ENCODE assay signal across 20 cellular contexts in the genomic region with DNA sequence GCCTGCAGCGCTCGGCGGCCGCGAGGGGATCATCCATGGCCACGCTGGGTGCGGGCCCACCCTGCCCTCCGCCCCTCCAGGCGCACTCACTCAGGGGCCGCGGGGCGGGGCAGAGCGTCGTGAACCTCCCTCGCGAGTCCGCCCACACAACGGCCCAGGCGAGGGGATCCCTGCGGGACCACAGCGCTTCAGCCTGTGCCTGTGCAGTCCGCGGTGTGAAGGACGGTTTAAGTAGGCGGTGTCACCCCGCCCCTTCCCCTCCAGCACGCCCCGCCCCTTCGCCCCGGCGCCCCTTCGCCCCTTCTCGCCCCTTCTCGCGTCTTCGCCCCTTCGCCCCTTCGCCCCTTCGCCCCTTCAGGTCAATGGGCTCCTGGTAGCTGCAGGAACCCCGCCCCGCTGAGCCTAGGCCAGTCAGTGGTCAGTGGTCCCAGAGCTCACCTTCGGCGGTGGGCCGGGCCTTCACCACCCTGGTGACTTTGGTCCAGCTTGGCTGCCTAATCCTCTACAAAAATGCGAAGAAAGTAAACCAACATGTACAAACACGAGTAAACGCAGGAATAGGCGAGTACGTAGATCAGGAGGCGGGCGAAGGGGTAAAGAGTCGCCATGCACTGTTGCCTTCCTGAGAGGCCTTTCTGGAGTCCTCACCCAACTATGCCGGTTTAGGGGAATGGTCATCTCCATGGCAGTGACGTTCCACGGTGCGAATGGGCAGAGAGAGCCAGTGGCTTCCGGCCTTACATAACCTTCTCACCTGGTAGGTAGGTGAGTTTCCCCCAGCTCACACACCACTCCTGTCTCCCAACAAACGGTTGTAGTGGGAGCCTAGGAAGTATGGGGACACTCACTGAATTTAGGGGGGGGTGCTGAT. TPM values are rescaled to one million over a fixed set of nuclear protein-coding genes. Genes with fewer than 3 reads are reported as not detected.
A peak's percentile ranks its signal among the peaks of the same experiment; 100 is the strongest.
DNase-seq lines count a peak whose midpoint lies in the region; ATAC-seq, FAIRE-seq and TF ChIP-seq lines count a peak whose summit lies in the region.
"Had no signal": no experiment of that assay in that cellular context is flagged by ENCODE, and none has a peak within 500 bp of the region (broad histone marks: within the 10 kb centered on the region; RNA-seq: fewer than 3 reads in every experiment).

No MANE protein-coding gene starts in this region.

- no peak overlapping the region for H3K27ac ChIP-seq in H1 (ENCODE audit: low read depth, low read length)
- no peak overlapping the region for H3K27ac ChIP-seq in trophoblast cell (ENCODE audit: low read depth, low read length)
- no peak overlapping the region for H3K27ac ChIP-seq in upper lobe of right lung
- H3K27ac ChIP-seq in SJCRH30: no peak overlapping the region
- H3K27ac ChIP-seq: 22Rv1 had no signal

- no peaks in the 10 kb centered on the region for H3K9me3 Mint-ChIP-seq in natural killer cell treated with Interleukin-12 subunit alpha and Interleukin-12 subunit beta and Interleukin-15 and Interleukin-18, amount 100 ng/mL, for 72 hours
- no peaks in the 10 kb centered on the region for H3K9me3 Mint-ChIP-seq in natural killer cell
- H3K9me3 Mint-ChIP-seq: CD8-positive, alpha-beta T cell had no signal

- H3K4me3 Mint-ChIP-seq in natural killer cell treated with Interleukin-12 subunit alpha and Interleukin-12 subunit beta and Interleukin-15 and Interleukin-18, amount 100 ng/mL, for 72 hours: no peak overlapping the region
- H3K4me3 Mint-ChIP-seq in natural killer cell: no peak overlapping the region
- H3K4me3 Mint-ChIP-seq: CD14-positive monocyte; CD8-positive, alpha-beta T cell; GM23338; HFFc6 had no signal

- intact Hi-C loops in natural killer cell (cut with micrococcal nuclease) (no loop called here), upper lobe of right lung (cut with DNase I) (no loop called here)

- TF ChIP-seq POLR2A in H1 (IDR thresholded peaks at IDR 0.05; ENCODE audit: control extremely low read depth in 1 of 2, low read depth in 2 of 2, low read length in 2 of 2): no peak

- no peaks in the 10 kb centered on the region for H4K20me1 ChIP-seq in H1 (replicated peaks in 1 of 2; ENCODE audit: control insufficient read depth in 1 of 2, insufficient read depth in 2 of 2, low read length in 2 of 2)

- H3K36me3 Mint-ChIP-seq in natural killer cell treated with Interleukin-12 subunit alpha and Interleukin-12 subunit beta and Interleukin-15 and Interleukin-18, amount 100 ng/mL, for 72 hours: no peaks in the 10 kb centered on the region
- no peaks in the 10 kb centered on the region for H3K36me3 Mint-ChIP-seq in natural killer cell
- H3K36me3 Mint-ChIP-seq: CD14-positive monocyte; CD8-positive, alpha-beta T cell had no signal

- H3K4me1 Mint-ChIP-seq in natural killer cell treated with Interleukin-12 subunit alpha and Interleukin-12 subunit beta and Interleukin-15 and Interleukin-18, amount 100 ng/mL, for 72 hours (ENCODE audit: low read depth in 2 of 2): peaks cover 5% of the 10 kb centered on the region in 2 donors
- no peaks in the 10 kb centered on the region for H3K4me1 Mint-ChIP-seq in natural killer cell
- H3K4me1 Mint-ChIP-seq: CD14-positive monocyte had no signal

- H3K4me3 ChIP-seq in H1 (ENCODE audit: extremely low read depth in 1 of 4, insufficient read depth in 2 of 4, low read depth in 3 of 4, low read length in 4 of 4) (no peak overlapping the region), trophoblast cell (ENCODE audit: low read depth, low read length) (peak overlapping the region; percentile 8), upper lobe of right lung (no peak overlapping the region), SJCRH30 (no peak overlapping the region)
- H3K4me3 ChIP-seq: GM23338 had no signal

- no peak overlapping the region for H4K8ac ChIP-seq in H1 (ENCODE audit: extremely low read depth, insufficient read depth, low read length)
- no peak overlapping the region for H4K8ac ChIP-seq in trophoblast cell (ENCODE audit: low read depth, low read length)

- H2BK20ac ChIP-seq in H1 (ENCODE audit: low read length): peak overlapping the region; percentile 97

- H3K27me3 Mint-ChIP-seq in natural killer cell treated with Interleukin-12 subunit alpha and Interleukin-12 subunit beta and Interleukin-15 and Interleukin-18, amount 100 ng/mL, for 72 hours: peaks cover 8 to 19% of the 10 kb centered on the region in 2 donors
- peaks cover 5 to 26% of the 10 kb centered on the region in 2 donors for H3K27me3 Mint-ChIP-seq in natural killer cell (ENCODE audit: low read depth in 2 of 2)

- FAIRE-seq in H1 (lab: Jason Lieb, UNC): no peak
- FAIRE-seq: HTR-8/SVneo had no signal

- H3K27me3 ChIP-seq in H1 (replicated peaks in 1 of 4; ENCODE audit: control insufficient read depth in 3 of 4, extremely low read depth in 1 of 4, insufficient read depth in 3 of 4, low read length in 3 of 4) (no peaks in the 10 kb centered on the region; a peak in 1 of 7 replicates), trophoblast cell (ENCODE audit: insufficient read depth, low read length) (no peaks in the 10 kb centered on the region), upper lobe of right lung (no peaks in the 10 kb centered on the region), SJCRH30 (peaks cover 7% of the 10 kb centered on the region)

- no peak for TF ChIP-seq RAD21 in H1 (IDR thresholded peaks at IDR 0.05 in 1 of 2, conservative IDR thresholded peaks at IDR 0.05 in 1 of 2; ENCODE audit: low read depth in 2 of 2, low read length in 2 of 2)

- H2BK5ac ChIP-seq in H1 (ENCODE audit: low read depth, low read length) (no peak overlapping the region), trophoblast cell (ENCODE audit: low read depth, low read length, poor library complexity) (no peak overlapping the region)

- H2BK12ac ChIP-seq in H1 (ENCODE audit: low read depth, low read length): 0 out of 2 replicates have a peak overlapping the region, but pooled peaks have one; percentile 96
- H2BK12ac ChIP-seq in trophoblast cell (ENCODE audit: low read length): no peak overlapping the region

- DNase-seq in natural killer cell treated with Interleukin-12 subunit alpha and Interleukin-12 subunit beta and Interleukin-15 and Interleukin-18, amount 100 ng/mL, for 72 hours (ENCODE audit: low spot score): no peak
- no peak for DNase-seq in natural killer cell
- no peak for DNase-seq in H1 (ENCODE audit: low read depth in 1 of 2, low spot score in 2 of 2)
- no peak for DNase-seq in trophoblast cell
- no peak for DNase-seq in upper lobe of right lung
- DNase-seq in SJCRH30: no peak
- no peak for DNase-seq in NOMO-1 (lab: John Stamatoyannopoulos, UW; ENCODE audit: unreplicated experiment in 2 of 2)
- DNase-seq: CD8-positive, alpha-beta T cell; COR-L47; DMS53; GF-D8; HCEC 1CT; HFFc6 had no signal

- H3K36me3 ChIP-seq in H1 (ENCODE audit: control insufficient read depth in 2 of 4, insufficient read depth in 4 of 4, low read length in 3 of 4): peaks cover 0 to 8% (median 0%) of the 10 kb centered on the region in 4 experiments; a peak in 1 of 8 replicates
- no peaks in the 10 kb centered on the region for H3K36me3 ChIP-seq in trophoblast cell (ENCODE audit: control insufficient read depth in 1 of 2, insufficient read depth in 2 of 2, low read length in 2 of 2)
- no peaks in the 10 kb centered on the region for H3K36me3 ChIP-seq in upper lobe of right lung
- H3K36me3 ChIP-seq in SJCRH30: no peaks in the 10 kb centered on the region

- no peak overlapping the region for H3K4me2 ChIP-seq in H1 (ENCODE audit: insufficient read depth in 1 of 2, low read depth in 2 of 2, low read length in 2 of 2)
- no peak overlapping the region for H3K4me2 ChIP-seq in trophoblast cell (ENCODE audit: low read length)
- H3K4me2 ChIP-seq: GM23338 had no signal

- H3K9ac ChIP-seq in H1 (replicated peaks in 1 of 4; ENCODE audit: extremely low read depth in 1 of 4, low read depth in 3 of 4, low read length in 3 of 4) (no peak overlapping the region), trophoblast cell (ENCODE audit: low read length) (no peak overlapping the region)

- peak overlapping the region; percentile 29 for H4K91ac ChIP-seq in H1 (replicated peaks; ENCODE audit: insufficient read length, low read length)
- no peak overlapping the region for H4K91ac ChIP-seq in trophoblast cell (ENCODE audit: low read depth, low read length)

- peak; percentile 11 to 38 for ATAC-seq in natural killer cell treated with Interleukin-12 subunit alpha and Interleukin-12 subunit beta and Interleukin-15 and Interleukin-18, amount 100 ng/mL, for 72 hours
- ATAC-seq in natural killer cell (no peak), upper lobe of right lung (peak; percentile 8), SK-N-SH treated with all-trans-retinoic acid at 6 μM for 48 hours (no peak)
- ATAC-seq: CD8-positive, alpha-beta T cell; GM23338 had no signal

- 97% methylated on average over 30 of the region's 58 CpGs; no CpG with 5 or more reads in 1 of the 2 experiments for WGBS in H1 (ENCODE audit: extremely low coverage in 1 of 2, insufficient coverage in 1 of 2, insufficient read length in 1 of 2, insufficient replicate concordance in 2 of 2, low coverage in 1 of 2, low lambda C conversion rate in 2 of 2, missing lambda C conversion rate in 1 of 2), 2 experiments
- WGBS in trophoblast cell (ENCODE audit: extremely low coverage, insufficient coverage, insufficient read length): no CpG with 5 or more reads among the region's 58 CpGs

- H3K4me1 ChIP-seq in H1 (replicated peaks in 1 of 4; ENCODE audit: control insufficient read depth in 3 of 4, insufficient read depth in 4 of 4, low read length in 3 of 4) (peaks cover 3 to 10% (median 4%) of the 10 kb centered on the region in 4 experiments; a peak in 5 of 7 replicates), trophoblast cell (ENCODE audit: control insufficient read depth in 1 of 2, insufficient read depth in 2 of 2, low read length in 2 of 2) (no peaks in the 10 kb centered on the region), upper lobe of right lung (no peaks in the 10 kb centered on the region), SJCRH30 (no peaks in the 10 kb centered on the region)

- H3K23ac ChIP-seq in H1 (ENCODE audit: insufficient read length): no peak overlapping the region
- H3K23ac ChIP-seq in trophoblast cell (ENCODE audit: low read length): no peak overlapping the region

- H3K23me2 ChIP-seq in H1 (ENCODE audit: low read depth, low read length): no peaks in the 10 kb centered on the region

- H3K9me3 ChIP-seq in H1 (ENCODE audit: insufficient read depth in 2 of 2, low read depth in 1 of 2, low read length in 1 of 2) (peaks cover 12 to 22% of the 10 kb centered on the region in 2 experiments), trophoblast cell (ENCODE audit: insufficient read depth, low read depth, low read length) (peaks cover 8% of the 10 kb centered on the region), upper lobe of right lung (no peaks in the 10 kb centered on the region), SJCRH30 (replicated peaks) (no peaks in the 10 kb centered on the region)

- no peak for TF ChIP-seq EP300 in H1 (IDR thresholded peaks at IDR 0.05; ENCODE audit: borderline replicate concordance in 1 of 2, low read depth in 2 of 2, low read length in 2 of 2)

- H3K79me2 ChIP-seq in H1 (ENCODE audit: control insufficient read depth in 1 of 2, insufficient read depth in 2 of 2, low read length in 2 of 2) (no peaks in the 10 kb centered on the region), trophoblast cell (ENCODE audit: control insufficient read depth, insufficient read depth, low read length, poor library complexity) (no peaks in the 10 kb centered on the region)

- H4K5ac ChIP-seq in H1 (ENCODE audit: insufficient read length, low read depth, low read length): no peak overlapping the region

- H2BK120ac ChIP-seq in H1 (replicated peaks; ENCODE audit: low read depth, low read length) (peak overlapping the region; percentile 29), trophoblast cell (ENCODE audit: insufficient read depth, low read length, poor library complexity) (no peak overlapping the region)

- H3K4ac ChIP-seq in H1 (replicated peaks; ENCODE audit: insufficient read length, low read depth, low read length) (no peak overlapping the region), trophoblast cell (ENCODE audit: low read depth, low read length) (no peak overlapping the region)

- H2AFZ ChIP-seq in H1 (ENCODE audit: low read length): no peak overlapping the region
- H2AFZ ChIP-seq in trophoblast cell (ENCODE audit: insufficient read depth, low read length, poor library complexity): no peak overlapping the region
- H2AFZ ChIP-seq: GM23338 had no signal

- H2BK15ac ChIP-seq in H1 (ENCODE audit: low read length): peak overlapping the region; percentile 81

- CTCF ChIA-PET in H1 (lab: Charles Lee; ENCODE audit: partially characterized antibody): interaction anchor here (1.2 to 2.4 kb wide), 2 partner anchors 10 to 276 kb away, joined by 3 to 8 read pairs; no protein-coding TSS in a partner anchor

- H4K12ac ChIP-seq in trophoblast cell (ENCODE audit: low read depth, low read length): no peak overlapping the region

- no peak overlapping the region for H3K27ac Mint-ChIP-seq in natural killer cell treated with Interleukin-12 subunit alpha and Interleukin-12 subunit beta and Interleukin-15 and Interleukin-18, amount 100 ng/mL, for 72 hours
- H3K27ac Mint-ChIP-seq in natural killer cell: no peak overlapping the region
- H3K27ac Mint-ChIP-seq: CD14-positive monocyte; CD8-positive, alpha-beta T cell; HFFc6 had no signal

- POLR2A ChIA-PET in H1 (lab: Charles Lee; ENCODE audit: partially characterized antibody): interaction anchor here (0.8 to 1.3 kb wide), 3 partner anchors 8 to 23 kb away, joined by 3 to 4 read pairs (median 3); no protein-coding TSS in a partner anchor

- no peak for TF ChIP-seq CTCF in natural killer cell (IDR thresholded peaks at IDR 0.05)
- TF ChIP-seq CTCF in H1 (IDR thresholded peaks at IDR 0.05; ENCODE audit: control extremely low read depth in 1 of 3, insufficient read depth in 1 of 3, low read depth in 1 of 3, low read length in 3 of 3): no peak
- TF ChIP-seq CTCF in upper lobe of right lung (IDR thresholded peaks at IDR 0.05): no peak

- H3K14ac ChIP-seq in H1 (ENCODE audit: insufficient read length) (no peak overlapping the region), trophoblast cell (ENCODE audit: low read length) (no peak overlapping the region)

- no peak overlapping the region for H3K56ac ChIP-seq in H1 (replicated peaks; ENCODE audit: insufficient read length, low read depth, low read length)

- H3K18ac ChIP-seq in H1 (ENCODE audit: extremely low read depth, low read length) (peak overlapping the region; percentile 4), trophoblast cell (ENCODE audit: low read length) (no peak overlapping the region)

- H3K79me1 ChIP-seq in H1 (ENCODE audit: low read depth, low read length): no peaks in the 10 kb centered on the region
- no peaks in the 10 kb centered on the region for H3K79me1 ChIP-seq in trophoblast cell (ENCODE audit: low read length)

- no peak overlapping the region for H2AK5ac ChIP-seq in H1 (ENCODE audit: low read depth, low read length)
- no peak overlapping the region for H2AK5ac ChIP-seq in trophoblast cell (ENCODE audit: low read length)

RNA-seq across cellular contexts. Expression of a gene that starts 19.6 kb away (rescaled TPM):
- total RNA-seq in natural killer cell treated with Interleukin-12 subunit alpha and Interleukin-12 subunit beta and Interleukin-15 and Interleukin-18, amount 100 ng/mL, for 72 hours: not detected
- not detected for total RNA-seq in natural killer cell
- 0.17 and 0.35 TPM in 2 replicates for total RNA-seq in H1 (2021; fragmentation: NEBNext Ultra II Directional; extraction: Animal tissue kit (Norgen Biotek cat#: 25700))
- polyA plus RNA-seq in H1 (2011; rRNA removed): 0.06 and 0.22 TPM in 2 replicates
- polyA plus RNA-seq in H1 (2011; cell fraction: cytosol; rRNA removed): 0.14 TPM
- polyA plus RNA-seq in H1 (2011; cell fraction: nucleus; rRNA removed): not detected
- 0.11 to 0.15 TPM in 2 of 4 replicates, not detected in the others for polyA plus RNA-seq in H1 (2012, experiment 1 of 2)
- not detected for polyA plus RNA-seq in H1 (2012, experiment 2 of 2)
- polyA plus RNA-seq in H1 (2013, experiment 1 of 2): 0.49 TPM
- polyA plus RNA-seq in H1 (2013, experiment 2 of 2): 0.40 TPM
- not detected in 2 replicates for polyA minus RNA-seq in H1 (2011; rRNA and poly(A)+ RNA removed)
- not detected for polyA minus RNA-seq in H1 (2011; cell fraction: cytosol; rRNA and poly(A)+ RNA removed)
- not detected for polyA minus RNA-seq in H1 (2011; cell fraction: nucleus; rRNA and poly(A)+ RNA removed)
- not detected in 2 replicates for polyA plus RNA-seq in trophoblast cell (2013)
- not detected for total RNA-seq in upper lobe of right lung
- total RNA-seq in SJCRH30 (2014; rRNA removed; shearing (Covaris generic)): not detected in 2 replicates
- total RNA-seq: A673; CD8-positive, alpha-beta T cell; HFFc6 had no signal
- polyA plus RNA-seq: BJ, CD14-positive monocyte had no signal

Comparison
In these comparisons a context has a peak if more than half of its experiments do, and no peak if none do; other contexts are left out.
1. ATAC-seq: peak in natural killer cell treated with Interleukin-12 subunit alpha and Interleukin-12 subunit beta and Interleukin-15 and Interleukin-18, amount 100 ng/mL, for 72 hours (2 of 2) and upper lobe of right lung (single experiment); none in natural killer cell (0 of 3) and SK-N-SH treated with all-trans-retinoic acid at 6 μM for 48 hours (single experiment).